Comparison of ENCODE assay signal across 1 cellular context in the genomic region with DNA sequence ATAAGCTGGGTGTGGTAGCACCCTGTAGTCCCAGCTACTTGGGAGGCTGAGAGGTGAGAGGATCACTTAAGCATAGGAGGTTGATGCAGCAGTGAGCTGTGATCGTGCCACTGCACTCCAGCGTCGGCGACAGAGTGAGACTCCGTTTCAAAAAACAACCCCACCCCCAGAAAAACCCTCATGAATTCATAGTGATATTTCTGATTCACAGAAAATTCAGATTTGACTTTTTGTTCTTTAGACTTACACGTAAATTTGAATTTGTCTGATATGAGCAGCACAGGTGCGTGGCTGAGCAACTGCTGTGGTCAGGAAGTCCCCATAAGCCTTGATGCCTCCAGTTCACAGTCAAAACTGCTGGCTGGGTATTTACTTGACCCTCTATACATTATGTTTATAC.
TF ChIP-seq lines count a peak whose summit lies in the region.

No MANE protein-coding gene starts in this region.

TF ChIP-seq in HepG2, 621 proteins besides CTCF, POLR2A, EP300 and RAD21 (continued from another document):
- TF ChIP-seq, protein P1, sequence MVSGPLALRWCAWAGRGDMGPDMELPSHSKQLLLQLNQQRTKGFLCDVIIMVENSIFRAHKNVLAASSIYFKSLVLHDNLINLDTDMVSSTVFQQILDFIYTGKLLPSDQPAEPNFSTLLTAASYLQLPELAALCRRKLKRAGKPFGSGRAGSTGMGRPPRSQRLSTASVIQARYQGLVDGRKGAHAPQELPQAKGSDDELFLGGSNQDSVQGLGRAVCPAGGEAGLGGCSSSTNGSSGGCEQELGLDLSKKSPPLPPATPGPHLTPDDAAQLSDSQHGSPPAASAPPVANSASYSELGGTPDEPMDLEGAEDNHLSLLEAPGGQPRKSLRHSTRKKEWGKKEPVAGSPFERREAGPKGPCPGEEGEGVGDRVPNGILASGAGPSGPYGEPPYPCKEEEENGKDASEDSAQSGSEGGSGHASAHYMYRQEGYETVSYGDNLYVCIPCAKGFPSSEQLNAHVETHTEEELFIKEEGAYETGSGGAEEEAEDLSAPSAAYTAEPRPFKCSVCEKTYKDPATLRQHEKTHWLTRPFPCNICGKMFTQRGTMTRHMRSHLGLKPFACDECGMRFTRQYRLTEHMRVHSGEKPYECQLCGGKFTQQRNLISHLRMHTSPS (CRISPR knock-in tag; IDR thresholded peaks at IDR 0.05; ENCODE audit: low read depth) = no peak
- TF ChIP-seq RFX3 (CRISPR knock-in tag; IDR thresholded peaks at IDR 0.05) (no peak), IRF2 (CRISPR knock-in tag; IDR thresholded peaks at IDR 0.05) (no peak), ZNF264 (CRISPR knock-in tag; IDR thresholded peaks at IDR 0.05) (no peak)
